ENCODE assay signal across 7 cellular contexts in the genomic region with DNA sequence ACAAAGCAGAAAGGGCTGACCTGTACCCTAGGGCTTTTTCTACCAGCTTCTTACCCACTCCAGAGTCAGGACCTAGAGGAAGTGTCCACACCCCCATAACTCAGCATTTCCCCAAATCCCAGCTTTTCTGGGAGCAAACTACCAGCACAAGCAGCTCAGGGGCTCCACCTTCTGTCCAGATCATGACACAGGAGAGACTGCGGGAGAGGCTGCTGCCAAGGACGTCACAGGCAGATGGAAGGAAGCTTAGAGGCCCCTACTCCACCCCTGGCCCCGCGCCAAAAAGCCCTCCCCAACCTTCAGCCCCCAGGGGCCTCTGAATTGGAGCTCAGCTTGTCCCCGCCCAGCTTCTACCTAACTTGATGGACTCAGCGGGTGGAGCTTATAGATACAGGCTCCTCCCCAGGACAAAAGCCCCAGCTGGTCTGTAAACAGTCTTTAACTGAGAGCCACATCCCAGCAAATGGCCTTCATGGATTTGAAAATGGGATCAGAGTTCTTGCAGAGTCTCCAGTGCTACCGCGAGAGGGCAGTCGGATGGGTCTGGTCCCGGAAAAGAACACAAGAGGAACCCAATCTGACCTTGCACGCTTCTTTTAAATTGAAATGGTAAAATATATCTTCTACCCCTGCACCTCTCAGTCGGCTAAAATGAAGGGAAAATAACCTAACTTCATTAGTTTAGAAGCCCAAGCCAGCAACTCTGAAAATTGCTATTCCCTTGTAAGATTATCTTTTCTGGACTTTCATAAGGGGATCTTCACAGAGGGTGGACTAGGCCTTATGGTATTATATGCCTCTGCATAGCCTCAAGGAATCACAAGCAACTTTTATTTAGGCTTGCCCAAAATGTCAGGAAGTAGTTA.
DNase-seq lines count a peak whose midpoint lies in the region; ATAC-seq and TF ChIP-seq lines count a peak whose summit lies in the region.

No MANE protein-coding gene starts in this region.

- peak; percentile 97 for DNase-seq in NCI-H1694 treated with DMSO at 0.1 percent for 48 hours (lab: John Stamatoyannopoulos, UW)
- DNase-seq in T-helper 9 cell = peak; percentile 98
- peak; percentile 99 for DNase-seq in astrocyte of the hippocampus (ENCODE audit: low read depth, low spot score)
- peak; percentile 94 to 99 for DNase-seq in hippocampal formation (lab: John Stamatoyannopoulos, UW)
- DNase-seq in retinal pigment epithelial cell (ENCODE audit: low read depth) = peak; percentile 99

- peak overlapping the region; percentile 84 for H3K4me3 ChIP-seq in retinal pigment epithelial cell (ENCODE audit: low read length)

- peak; percentile 83 for TF ChIP-seq CTCF in retinal pigment epithelial cell (conservative IDR thresholded peaks at IDR 0.05; ENCODE audit: low read depth, low read length)

- ATAC-seq in GM18499 (IDR thresholded peaks at IDR 0.05; ENCODE audit: insufficient read depth, unreplicated experiment) (peak; percentile 38), HG02938 (IDR thresholded peaks at IDR 0.05; ENCODE audit: unreplicated experiment) (peak; percentile 55)

Comparison
In these comparisons a context has a peak if more than half of its experiments do, and no peak if none do; other contexts are left out.
1. Peak in every context shown above with its lines: DNase-seq, ATAC-seq and H3K4me3 ChIP-seq.